In the genomic region with DNA sequence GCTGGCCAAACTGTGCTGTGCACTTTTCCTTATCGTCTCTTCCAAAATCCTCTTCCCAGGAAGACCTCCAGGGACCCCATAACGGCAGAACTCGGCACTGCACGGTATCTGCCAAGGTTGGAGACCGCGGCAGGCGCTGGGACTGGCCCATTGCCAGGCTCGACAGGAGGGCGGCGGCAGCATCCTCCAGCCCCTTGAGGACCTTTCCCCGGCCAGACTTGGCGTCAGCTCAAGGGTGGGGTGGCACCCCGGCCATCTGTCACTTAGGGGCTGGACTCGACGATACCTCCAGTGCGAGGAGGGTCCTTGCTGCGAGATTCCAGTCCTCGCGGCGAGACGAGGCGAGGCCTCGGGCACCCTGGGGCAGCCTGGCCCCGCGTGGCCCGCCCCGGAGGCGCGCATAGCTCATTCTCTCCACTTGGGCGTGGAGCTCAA, we compare ENCODE assay signal across 1 cellular context.
TF ChIP-seq lines count a peak whose summit lies in the region.

No MANE protein-coding gene starts in this region.

TF ChIP-seq in HepG2, 621 proteins besides CTCF, POLR2A, EP300 and RAD21 (continued from another document and continues in another):
- 0 out of 2 replicates have a peak, but pooled peaks have one; percentile 9 for TF ChIP-seq RXRB (CRISPR knock-in tag; IDR thresholded peaks at IDR 0.05; ENCODE audit: borderline replicate concordance)
- TF ChIP-seq DPF2 (CRISPR knock-in tag; IDR thresholded peaks at IDR 0.05; ENCODE audit: borderline replicate concordance, low read depth), result no peak
- TF ChIP-seq HOXA9 (CRISPR knock-in tag; IDR thresholded peaks at IDR 0.05; ENCODE audit: borderline replicate concordance), result no peak
- 0 out of 2 replicates have a peak, but pooled peaks have one; percentile 35 for TF ChIP-seq ARHGAP35 (CRISPR knock-in tag; IDR thresholded peaks at IDR 0.05; ENCODE audit: borderline replicate concordance)
- TF ChIP-seq, protein P1, sequence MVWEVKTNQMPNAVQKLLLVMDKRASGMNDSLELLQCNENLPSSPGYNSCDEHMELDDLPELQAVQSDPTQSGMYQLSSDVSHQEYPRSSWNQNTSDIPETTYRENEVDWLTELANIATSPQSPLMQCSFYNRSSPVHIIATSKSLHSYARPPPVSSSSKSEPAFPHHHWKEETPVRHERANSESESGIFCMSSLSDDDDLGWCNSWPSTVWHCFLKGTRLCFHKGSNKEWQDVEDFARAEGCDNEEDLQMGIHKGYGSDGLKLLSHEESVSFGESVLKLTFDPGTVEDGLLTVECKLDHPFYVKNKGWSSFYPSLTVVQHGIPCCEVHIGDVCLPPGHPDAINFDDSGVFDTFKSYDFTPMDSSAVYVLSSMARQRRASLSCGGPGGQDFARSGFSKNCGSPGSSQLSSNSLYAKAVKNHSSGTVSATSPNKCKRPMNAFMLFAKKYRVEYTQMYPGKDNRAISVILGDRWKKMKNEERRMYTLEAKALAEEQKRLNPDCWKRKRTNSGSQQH (CRISPR knock-in tag; IDR thresholded peaks at IDR 0.05; ENCODE audit: low read depth), result 0 out of 2 replicates have a peak, but pooled peaks have one; percentile 38
- TF ChIP-seq ZNF234 (CRISPR knock-in tag; conservative IDR thresholded peaks at IDR 0.05), result no peak
- no peak for TF ChIP-seq NONO (IDR thresholded peaks at IDR 0.05)
- TF ChIP-seq NONO (CRISPR knock-in tag; conservative IDR thresholded peaks at IDR 0.05), result no peak
- TF ChIP-seq XRCC5 (optimal IDR thresholded peaks at IDR 0.05; ENCODE audit: low read length), result no peak
- TF ChIP-seq, protein P2, sequence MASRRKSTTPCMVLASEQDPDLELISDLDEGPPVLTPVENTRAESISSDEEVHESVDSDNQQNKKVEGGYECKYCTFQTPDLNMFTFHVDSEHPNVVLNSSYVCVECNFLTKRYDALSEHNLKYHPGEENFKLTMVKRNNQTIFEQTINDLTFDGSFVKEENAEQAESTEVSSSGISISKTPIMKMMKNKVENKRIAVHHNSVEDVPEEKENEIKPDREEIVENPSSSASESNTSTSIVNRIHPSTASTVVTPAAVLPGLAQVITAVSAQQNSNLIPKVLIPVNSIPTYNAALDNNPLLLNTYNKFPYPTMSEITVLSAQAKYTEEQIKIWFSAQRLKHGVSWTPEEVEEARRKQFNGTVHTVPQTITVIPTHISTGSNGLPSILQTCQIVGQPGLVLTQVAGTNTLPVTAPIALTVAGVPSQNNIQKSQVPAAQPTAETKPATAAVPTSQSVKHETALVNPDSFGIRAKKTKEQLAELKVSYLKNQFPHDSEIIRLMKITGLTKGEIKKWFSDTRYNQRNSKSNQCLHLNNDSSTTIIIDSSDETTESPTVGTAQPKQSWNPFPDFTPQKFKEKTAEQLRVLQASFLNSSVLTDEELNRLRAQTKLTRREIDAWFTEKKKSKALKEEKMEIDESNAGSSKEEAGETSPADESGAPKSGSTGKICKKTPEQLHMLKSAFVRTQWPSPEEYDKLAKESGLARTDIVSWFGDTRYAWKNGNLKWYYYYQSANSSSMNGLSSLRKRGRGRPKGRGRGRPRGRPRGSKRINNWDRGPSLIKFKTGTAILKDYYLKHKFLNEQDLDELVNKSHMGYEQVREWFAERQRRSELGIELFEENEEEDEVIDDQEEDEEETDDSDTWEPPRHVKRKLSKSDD (CRISPR knock-in tag; IDR thresholded peaks at IDR 0.05; ENCODE audit: low read depth), result no peak
- no peak for TF ChIP-seq NFE2 (CRISPR knock-in tag; IDR thresholded peaks at IDR 0.05)
- TF ChIP-seq IKZF1 (IDR thresholded peaks at IDR 0.05), result no peak
- no peak for TF ChIP-seq ZFP90 (CRISPR knock-in tag; IDR thresholded peaks at IDR 0.05; ENCODE audit: borderline replicate concordance)
- TF ChIP-seq JUNB (CRISPR knock-in tag; IDR thresholded peaks at IDR 0.05; ENCODE audit: borderline replicate concordance), result no peak
- no peak for TF ChIP-seq FOSL2 (CRISPR knock-in tag; IDR thresholded peaks at IDR 0.05)
- TF ChIP-seq HMG20B (CRISPR knock-in tag; conservative IDR thresholded peaks at IDR 0.05), result no peak
- 0 out of 2 replicates have a peak, but pooled peaks have one; percentile 9 for TF ChIP-seq RXRA (CRISPR knock-in tag; IDR thresholded peaks at IDR 0.05)
- TF ChIP-seq TOPORS (CRISPR knock-in tag; IDR thresholded peaks at IDR 0.05), result no peak
- TF ChIP-seq, protein P3, sequence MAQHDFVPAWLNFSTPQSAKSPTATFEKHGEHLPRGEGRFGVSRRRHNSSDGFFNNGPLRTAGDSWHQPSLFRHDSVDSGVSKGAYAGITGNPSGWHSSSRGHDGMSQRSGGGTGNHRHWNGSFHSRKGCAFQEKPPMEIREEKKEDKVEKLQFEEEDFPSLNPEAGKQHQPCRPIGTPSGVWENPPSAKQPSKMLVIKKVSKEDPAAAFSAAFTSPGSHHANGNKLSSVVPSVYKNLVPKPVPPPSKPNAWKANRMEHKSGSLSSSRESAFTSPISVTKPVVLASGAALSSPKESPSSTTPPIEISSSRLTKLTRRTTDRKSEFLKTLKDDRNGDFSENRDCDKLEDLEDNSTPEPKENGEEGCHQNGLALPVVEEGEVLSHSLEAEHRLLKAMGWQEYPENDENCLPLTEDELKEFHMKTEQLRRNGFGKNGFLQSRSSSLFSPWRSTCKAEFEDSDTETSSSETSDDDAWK (CRISPR knock-in tag; IDR thresholded peaks at IDR 0.05), result no peak
- no peak for TF ChIP-seq NFRKB (IDR thresholded peaks at IDR 0.05)
- TF ChIP-seq, protein P4, sequence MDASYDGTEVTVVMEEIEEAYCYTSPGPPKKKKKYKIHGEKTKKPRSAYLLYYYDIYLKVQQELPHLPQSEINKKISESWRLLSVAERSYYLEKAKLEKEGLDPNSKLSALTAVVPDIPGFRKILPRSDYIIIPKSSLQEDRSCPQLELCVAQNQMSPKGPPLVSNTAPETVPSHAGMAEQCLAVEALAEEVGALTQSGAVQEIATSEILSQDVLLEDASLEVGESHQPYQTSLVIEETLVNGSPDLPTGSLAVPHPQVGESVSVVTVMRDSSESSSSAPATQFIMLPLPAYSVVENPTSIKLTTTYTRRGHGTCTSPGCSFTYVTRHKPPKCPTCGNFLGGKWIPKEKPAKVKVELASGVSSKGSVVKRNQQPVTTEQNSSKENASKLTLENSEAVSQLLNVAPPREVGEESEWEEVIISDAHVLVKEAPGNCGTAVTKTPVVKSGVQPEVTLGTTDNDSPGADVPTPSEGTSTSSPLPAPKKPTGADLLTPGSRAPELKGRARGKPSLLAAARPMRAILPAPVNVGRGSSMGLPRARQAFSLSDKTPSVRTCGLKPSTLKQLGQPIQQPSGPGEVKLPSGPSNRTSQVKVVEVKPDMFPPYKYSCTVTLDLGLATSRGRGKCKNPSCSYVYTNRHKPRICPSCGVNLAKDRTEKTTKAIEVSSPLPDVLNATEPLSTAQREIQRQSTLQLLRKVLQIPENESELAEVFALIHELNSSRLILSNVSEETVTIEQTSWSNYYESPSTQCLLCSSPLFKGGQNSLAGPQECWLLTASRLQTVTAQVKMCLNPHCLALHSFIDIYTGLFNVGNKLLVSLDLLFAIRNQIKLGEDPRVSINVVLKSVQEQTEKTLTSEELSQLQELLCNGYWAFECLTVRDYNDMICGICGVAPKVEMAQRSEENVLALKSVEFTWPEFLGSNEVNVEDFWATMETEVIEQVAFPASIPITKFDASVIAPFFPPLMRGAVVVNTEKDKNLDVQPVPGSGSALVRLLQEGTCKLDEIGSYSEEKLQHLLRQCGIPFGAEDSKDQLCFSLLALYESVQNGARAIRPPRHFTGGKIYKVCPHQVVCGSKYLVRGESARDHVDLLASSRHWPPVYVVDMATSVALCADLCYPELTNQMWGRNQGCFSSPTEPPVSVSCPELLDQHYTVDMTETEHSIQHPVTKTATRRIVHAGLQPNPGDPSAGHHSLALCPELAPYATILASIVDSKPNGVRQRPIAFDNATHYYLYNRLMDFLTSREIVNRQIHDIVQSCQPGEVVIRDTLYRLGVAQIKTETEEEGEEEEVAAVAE (CRISPR knock-in tag; IDR thresholded peaks at IDR 0.05; ENCODE audit: borderline replicate concordance), result no peak
- TF ChIP-seq ZFP1 (CRISPR knock-in tag; IDR thresholded peaks at IDR 0.05), result no peak
- peak; percentile 43 for TF ChIP-seq MYC (CRISPR knock-in tag; IDR thresholded peaks at IDR 0.05; ENCODE audit: borderline replicate concordance)
- TF ChIP-seq, protein P5, sequence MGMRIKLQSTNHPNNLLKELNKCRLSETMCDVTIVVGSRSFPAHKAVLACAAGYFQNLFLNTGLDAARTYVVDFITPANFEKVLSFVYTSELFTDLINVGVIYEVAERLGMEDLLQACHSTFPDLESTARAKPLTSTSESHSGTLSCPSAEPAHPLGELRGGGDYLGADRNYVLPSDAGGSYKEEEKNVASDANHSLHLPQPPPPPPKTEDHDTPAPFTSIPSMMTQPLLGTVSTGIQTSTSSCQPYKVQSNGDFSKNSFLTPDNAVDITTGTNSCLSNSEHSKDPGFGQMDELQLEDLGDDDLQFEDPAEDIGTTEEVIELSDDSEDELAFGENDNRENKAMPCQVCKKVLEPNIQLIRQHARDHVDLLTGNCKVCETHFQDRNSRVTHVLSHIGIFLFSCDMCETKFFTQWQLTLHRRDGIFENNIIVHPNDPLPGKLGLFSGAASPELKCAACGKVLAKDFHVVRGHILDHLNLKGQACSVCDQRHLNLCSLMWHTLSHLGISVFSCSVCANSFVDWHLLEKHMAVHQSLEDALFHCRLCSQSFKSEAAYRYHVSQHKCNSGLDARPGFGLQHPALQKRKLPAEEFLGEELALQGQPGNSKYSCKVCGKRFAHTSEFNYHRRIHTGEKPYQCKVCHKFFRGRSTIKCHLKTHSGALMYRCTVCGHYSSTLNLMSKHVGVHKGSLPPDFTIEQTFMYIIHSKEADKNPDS (CRISPR knock-in tag; IDR thresholded peaks at IDR 0.05), result no peak
- TF ChIP-seq ZNF367 (CRISPR knock-in tag; IDR thresholded peaks at IDR 0.05; ENCODE audit: borderline replicate concordance), result peak; percentile 70; the same call in 1 of the 2 replicates
- TF ChIP-seq, protein P6, sequence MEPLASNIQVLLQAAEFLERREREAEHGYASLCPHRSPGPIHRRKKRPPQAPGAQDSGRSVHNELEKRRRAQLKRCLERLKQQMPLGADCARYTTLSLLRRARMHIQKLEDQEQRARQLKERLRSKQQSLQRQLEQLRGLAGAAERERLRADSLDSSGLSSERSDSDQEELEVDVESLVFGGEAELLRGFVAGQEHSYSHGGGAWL (CRISPR knock-in tag; IDR thresholded peaks at IDR 0.05), result no peak
- TF ChIP-seq, protein P7, sequence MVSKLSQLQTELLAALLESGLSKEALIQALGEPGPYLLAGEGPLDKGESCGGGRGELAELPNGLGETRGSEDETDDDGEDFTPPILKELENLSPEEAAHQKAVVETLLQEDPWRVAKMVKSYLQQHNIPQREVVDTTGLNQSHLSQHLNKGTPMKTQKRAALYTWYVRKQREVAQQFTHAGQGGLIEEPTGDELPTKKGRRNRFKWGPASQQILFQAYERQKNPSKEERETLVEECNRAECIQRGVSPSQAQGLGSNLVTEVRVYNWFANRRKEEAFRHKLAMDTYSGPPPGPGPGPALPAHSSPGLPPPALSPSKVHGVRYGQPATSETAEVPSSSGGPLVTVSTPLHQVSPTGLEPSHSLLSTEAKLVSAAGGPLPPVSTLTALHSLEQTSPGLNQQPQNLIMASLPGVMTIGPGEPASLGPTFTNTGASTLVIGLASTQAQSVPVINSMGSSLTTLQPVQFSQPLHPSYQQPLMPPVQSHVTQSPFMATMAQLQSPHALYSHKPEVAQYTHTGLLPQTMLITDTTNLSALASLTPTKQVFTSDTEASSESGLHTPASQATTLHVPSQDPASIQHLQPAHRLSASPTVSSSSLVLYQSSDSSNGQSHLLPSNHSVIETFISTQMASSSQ (IDR thresholded peaks at IDR 0.05; ENCODE audit: low read depth), result no peak
- TF ChIP-seq, protein P7 (CRISPR knock-in tag; IDR thresholded peaks at IDR 0.05; ENCODE audit: borderline replicate concordance), result no peak
- no peak; the same call in 1 of the 2 replicates for TF ChIP-seq ZNF788 (CRISPR knock-in tag; IDR thresholded peaks at IDR 0.05; ENCODE audit: borderline replicate concordance)
- TF ChIP-seq, protein P8, sequence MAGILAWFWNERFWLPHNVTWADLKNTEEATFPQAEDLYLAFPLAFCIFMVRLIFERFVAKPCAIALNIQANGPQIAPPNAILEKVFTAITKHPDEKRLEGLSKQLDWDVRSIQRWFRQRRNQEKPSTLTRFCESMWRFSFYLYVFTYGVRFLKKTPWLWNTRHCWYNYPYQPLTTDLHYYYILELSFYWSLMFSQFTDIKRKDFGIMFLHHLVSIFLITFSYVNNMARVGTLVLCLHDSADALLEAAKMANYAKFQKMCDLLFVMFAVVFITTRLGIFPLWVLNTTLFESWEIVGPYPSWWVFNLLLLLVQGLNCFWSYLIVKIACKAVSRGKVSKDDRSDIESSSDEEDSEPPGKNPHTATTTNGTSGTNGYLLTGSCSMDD (CRISPR knock-in tag; IDR thresholded peaks at IDR 0.05), result no peak
- no peak for TF ChIP-seq ZFP82 (CRISPR knock-in tag; IDR thresholded peaks at IDR 0.05; ENCODE audit: borderline replicate concordance)
- no peak for TF ChIP-seq CEBPB (IDR thresholded peaks at IDR 0.05; ENCODE audit: borderline replicate concordance, low read depth, low read length)
- no peak for TF ChIP-seq MED1 (CRISPR knock-in tag; IDR thresholded peaks at IDR 0.05)
- TF ChIP-seq, protein P9, sequence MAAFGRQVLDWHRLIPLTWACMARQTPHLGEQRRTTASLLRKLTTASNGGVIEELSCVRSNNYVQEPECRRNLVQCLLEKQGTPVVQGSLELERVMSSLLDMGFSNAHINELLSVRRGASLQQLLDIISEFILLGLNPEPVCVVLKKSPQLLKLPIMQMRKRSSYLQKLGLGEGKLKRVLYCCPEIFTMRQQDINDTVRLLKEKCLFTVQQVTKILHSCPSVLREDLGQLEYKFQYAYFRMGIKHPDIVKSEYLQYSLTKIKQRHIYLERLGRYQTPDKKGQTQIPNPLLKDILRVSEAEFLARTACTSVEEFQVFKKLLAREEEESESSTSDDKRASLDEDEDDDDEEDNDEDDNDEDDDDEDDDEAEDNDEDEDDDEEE (CRISPR knock-in tag; IDR thresholded peaks at IDR 0.05), result no peak; the same call in 1 of the 2 replicates
- no peak for TF ChIP-seq TSC22D2 (CRISPR knock-in tag; IDR thresholded peaks at IDR 0.05; ENCODE audit: borderline replicate concordance)
- no peak for TF ChIP-seq ZNF124 (CRISPR knock-in tag; IDR thresholded peaks at IDR 0.05)
- no peak for TF ChIP-seq ZNF616 (CRISPR knock-in tag; IDR thresholded peaks at IDR 0.05; ENCODE audit: low read depth)
